13 cellular contexts compared by ENCODE assay signal in the genomic region with DNA sequence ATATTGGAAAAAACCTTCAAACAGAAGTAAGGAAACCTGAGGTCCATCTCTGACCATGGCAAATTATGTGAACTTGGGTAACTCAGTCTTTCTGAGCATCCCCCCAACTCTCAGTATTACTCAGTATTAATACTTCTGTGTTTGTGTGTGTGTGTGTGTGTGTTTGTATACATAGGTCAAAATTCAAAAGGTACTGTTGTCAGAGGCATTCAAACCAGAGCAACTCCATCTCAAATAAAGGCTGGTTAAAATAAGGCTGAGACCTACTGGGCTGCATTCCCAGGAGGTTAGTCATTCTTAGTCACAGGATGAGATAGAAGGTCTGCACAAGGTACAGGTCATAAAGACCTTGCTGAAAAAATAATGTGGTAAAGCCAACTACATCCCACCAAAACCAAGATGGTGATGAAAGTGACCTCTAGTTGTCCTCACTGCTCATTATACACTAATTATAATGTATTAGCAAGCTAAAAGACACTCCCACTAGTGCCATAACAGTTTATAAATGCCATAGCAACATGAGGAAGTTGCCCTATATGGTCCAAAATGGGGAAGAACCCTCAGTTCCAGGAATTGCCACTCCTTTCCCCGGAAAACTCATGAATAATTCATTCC. TPM values are rescaled to one million over a fixed set of nuclear protein-coding genes. Genes with fewer than 3 reads are reported as not detected.
DNase-seq lines count a peak whose midpoint lies in the region; ATAC-seq and TF ChIP-seq lines count a peak whose summit lies in the region.
"Had no signal": no experiment of that assay in that cellular context is flagged by ENCODE, and none has a peak within 500 bp of the region (broad histone marks: within the 10 kb centered on the region; RNA-seq: fewer than 3 reads in every experiment).

No MANE protein-coding gene starts in this region.

- intact Hi-C loops in mucosa of descending colon (cut with DNase I, micrococcal nuclease), result no loop called here

- H3K4me1 Mint-ChIP-seq in activated CD8-positive, alpha-beta memory T cell treated with anti-CD3 and anti-CD28 coated beads, Interleukin-2, amount 10 ng/mL, durations not matched to agents 7 days and 5 days, result no peaks in the 10 kb centered on the region

- CTCF ChIA-PET in activated CD8-positive, alpha-beta memory T cell treated with anti-CD3 and anti-CD28 coated beads, Interleukin-2, amount 10 ng/mL, durations not matched to agents 7 days and 5 days (lab: Charles Lee), result no interaction called here

- H3K27me3 Mint-ChIP-seq in activated CD8-positive, alpha-beta memory T cell treated with anti-CD3 and anti-CD28 coated beads, Interleukin-2, amount 10 ng/mL, durations not matched to agents 7 days and 5 days, result peaks cover 23% of the 10 kb centered on the region

- TF ChIP-seq POLR2A in NB4 (IDR thresholded peaks at IDR 0.05; ENCODE audit: extremely low read depth, insufficient read length), result no peak

- DNase-seq in ELF-1 (ENCODE audit: low read depth, low spot score) (peak; percentile 47), NB4 (ENCODE audit: low read depth) (peak; percentile 73), choroid plexus epithelial cell (ENCODE audit: low read depth) (peak; percentile 92), mucosa of descending colon (no peak), NCI-H1048 (lab: John Stamatoyannopoulos, UW) (no peak)
- no peak for DNase-seq in stimulated activated naive CD4-positive, alpha-beta T cell (lab: John Stamatoyannopoulos, UW)
- no peak for DNase-seq in activated CD8-positive, alpha-beta memory T cell treated with anti-CD3 and anti-CD28 coated beads, Interleukin-2, amount 10 ng/mL, durations not matched to agents 7 days and 5 days
- DNase-seq: activated gamma-delta T cell, DND-41, NCI-H1694 had no signal

- H3K9me3 ChIP-seq in mucosa of descending colon, result no peaks in the 10 kb centered on the region

- TF ChIP-seq CTCF in NB4 (IDR thresholded peaks at IDR 0.05; ENCODE audit: low read depth, low read length), result no peak
- no peak for TF ChIP-seq CTCF in choroid plexus epithelial cell (conservative IDR thresholded peaks at IDR 0.05; ENCODE audit: low read depth, low read length)
- TF ChIP-seq CTCF in mucosa of descending colon (IDR thresholded peaks at IDR 0.05), result no peak

- no peaks in the 10 kb centered on the region for H3K9me3 Mint-ChIP-seq in activated CD8-positive, alpha-beta memory T cell treated with anti-CD3 and anti-CD28 coated beads, Interleukin-2, amount 10 ng/mL, durations not matched to agents 7 days and 5 days (ENCODE audit: low read depth)
- H3K9me3 Mint-ChIP-seq: T-helper 1 cell treated with Interleukin-12 subunit alpha and Interleukin-12 subunit beta and Interleukin-4 antibody, amounts not matched to agents 30 μg/mL and 1 μg/mL, for 36 hours had no signal

- no peak overlapping the region for H3K4me3 ChIP-seq in NB4 (ENCODE audit: low read depth, low read length)
- H3K4me3 ChIP-seq in choroid plexus epithelial cell (ENCODE audit: low read depth, low read length), result no peak overlapping the region
- no peak overlapping the region for H3K4me3 ChIP-seq in mucosa of descending colon

- H3K36me3 Mint-ChIP-seq in activated CD8-positive, alpha-beta memory T cell treated with anti-CD3 and anti-CD28 coated beads, Interleukin-2, amount 10 ng/mL, durations not matched to agents 7 days and 5 days, result no peaks in the 10 kb centered on the region

- H3K4me3 Mint-ChIP-seq in activated CD8-positive, alpha-beta memory T cell treated with anti-CD3 and anti-CD28 coated beads, Interleukin-2, amount 10 ng/mL, durations not matched to agents 7 days and 5 days, result no peak overlapping the region
- H3K4me3 Mint-ChIP-seq: nephron; T-helper 1 cell treated with Interleukin-12 subunit alpha and Interleukin-12 subunit beta and Interleukin-4 antibody, amounts not matched to agents 30 μg/mL and 1 μg/mL, for 36 hours had no signal

- ATAC-seq in mucosa of descending colon, result peak; percentile 72
- ATAC-seq in activated CD8-positive, alpha-beta memory T cell treated with anti-CD3 and anti-CD28 coated beads, Interleukin-2, amount 10 ng/mL, durations not matched to agents 7 days and 5 days, result no peak
- no peak for ATAC-seq in HG02610 (IDR thresholded peaks at IDR 0.05; ENCODE audit: unreplicated experiment)

- H3K4me1 ChIP-seq in mucosa of descending colon (ENCODE audit: low read depth), result no peaks in the 10 kb centered on the region

- no peaks in the 10 kb centered on the region for H3K36me3 ChIP-seq in mucosa of descending colon (ENCODE audit: low read depth)

- H3K27ac Mint-ChIP-seq in activated CD8-positive, alpha-beta memory T cell treated with anti-CD3 and anti-CD28 coated beads, Interleukin-2, amount 10 ng/mL, durations not matched to agents 7 days and 5 days, result no peak overlapping the region
- H3K27ac Mint-ChIP-seq: nephron; T-helper 1 cell treated with Interleukin-12 subunit alpha and Interleukin-12 subunit beta and Interleukin-4 antibody, amounts not matched to agents 30 μg/mL and 1 μg/mL, for 36 hours had no signal

RNA-seq across cellular contexts. Expression of gene SLC22A16, which starts 33.3 kb away (rescaled TPM):
- under 1 TPM in 2 of 3 donors, not detected in 1; 0.16 to 0.46 TPM for total RNA-seq in mucosa of descending colon
- total RNA-seq in activated CD8-positive, alpha-beta memory T cell treated with anti-CD3 and anti-CD28 coated beads, Interleukin-2, amount 10 ng/mL, durations not matched to agents 7 days and 5 days, result not detected

Comparison
In these comparisons a context has a peak if more than half of its experiments do, and no peak if none do; other contexts are left out.
1. DNase-seq: peak in ELF-1 (single experiment), NB4 (single experiment) and choroid plexus epithelial cell (single experiment); none in mucosa of descending colon (0 of 3), stimulated activated naive CD4-positive, alpha-beta T cell (0 of 6), NCI-H1048 (single experiment) and activated CD8-positive, alpha-beta memory T cell treated with anti-CD3 and anti-CD28 coated beads, Interleukin-2, amount 10 ng/mL, durations not matched to agents 7 days and 5 days (single experiment).